In genomic region chr9:126380447-126380846, GRCh38 we compare ENCODE assay signal across 29 cellular contexts. TPM values are rescaled to one million over a fixed set of nuclear protein-coding genes. Genes with fewer than 3 reads are reported as not detected.
DNase-seq lines count a peak whose midpoint lies in the region; ATAC-seq, FAIRE-seq and TF ChIP-seq lines count a peak whose summit lies in the region.
"Had no signal": no experiment of that assay in that cellular context is flagged by ENCODE, and none has a peak within 500 bp of the region (broad histone marks: within the 10 kb centered on the region; RNA-seq: fewer than 3 reads in every experiment).

No MANE protein-coding gene starts in this region.

- H3K36me3 Mint-ChIP-seq in chondrocyte (ENCODE audit: low read depth): peaks cover 4% of the 10 kb centered on the region

- H3K27me3 ChIP-seq in K562 (ENCODE audit: control insufficient read depth in 2 of 2, insufficient read depth in 2 of 2, low read length in 2 of 2): peaks cover 14 to 52% of the 10 kb centered on the region in 2 experiments; a peak in 4 of 5 replicates
- H3K27me3 ChIP-seq: pancreas, Peyer's patch had no signal

- TF ChIP-seq EP300 in K562 (IDR thresholded peaks at IDR 0.05; ENCODE audit: low read length): no peak

- in situ Hi-C loops in K562 (cut with MboI): no loop called here

- TF ChIP-seq CTCF in K562 (IDR thresholded peaks at IDR 0.05 in 2 of 3, conservative IDR thresholded peaks at IDR 0.05 in 1 of 3; ENCODE audit: insufficient read depth in 2 of 3, low read depth in 1 of 3, low read length in 3 of 3) (peak; percentile 13 to 22 (median 20); a peak in 3 of 6 replicates), kidney (IDR thresholded peaks at IDR 0.05; ENCODE audit: borderline replicate concordance, extremely low read depth, insufficient read depth) (no peak), chondrocyte (IDR thresholded peaks at IDR 0.05) (no peak)

- H3K9me3 ChIP-seq in K562 (replicated peaks; ENCODE audit: control insufficient read depth, insufficient read depth, low read depth, low read length) (no peaks in the 10 kb centered on the region), kidney (ENCODE audit: control insufficient read depth in 1 of 2, low read length in 2 of 2) (no peaks in the 10 kb centered on the region)
- H3K9me3 ChIP-seq: lower lobe of right lung, mucosa of descending colon, pancreas, Peyer's patch had no signal

- no peaks in the 10 kb centered on the region for H3K9me1 ChIP-seq in K562 (ENCODE audit: control insufficient read depth, insufficient read depth, low read length)

- H3K27ac Mint-ChIP-seq in chondrocyte (ENCODE audit: unreplicated experiment): no peak overlapping the region
- H3K27ac Mint-ChIP-seq: activated CD4-positive, alpha-beta memory T cell treated with anti-CD3 and anti-CD28 coated beads, Interleukin-2, amount 10 ng/mL, durations not matched to agents 7 days and 5 days; CD4-positive, alpha-beta T cell had no signal

- no peaks in the 10 kb centered on the region for H3K27me3 Mint-ChIP-seq in chondrocyte (ENCODE audit: low read depth)
- H3K27me3 Mint-ChIP-seq: CD4-positive, alpha-beta T cell had no signal

- POLR2A ChIA-PET in K562 (lab: Yijun Ruan, JAX): no interaction called here

- no TSS peak for BruUV-seq in K562 (replicated peaks; lab: Mats Ljungman, UMichigan)

- CTCF ChIA-PET in K562 (lab: Yijun Ruan, JAX; ENCODE audit: low intra/inter-chr PET ratio): no interaction called here

- H3K4me3 ChIP-seq in K562: no peak overlapping the region
- no peak overlapping the region for H3K4me3 ChIP-seq in kidney (ENCODE audit: low read length in 2 of 2)
- H3K4me3 ChIP-seq: GM12878, lower lobe of right lung, mucosa of descending colon, pancreas, Peyer's patch had no signal

- intact Hi-C loops in K562 (cut with micrococcal nuclease): no loop called here
- intact Hi-C loops in kidney (cut with DNase I): no loop called here

- FAIRE-seq in K562 (lab: Jason Lieb, UNC) (no peak), kidney (lab: Jason Lieb, UNC) (no peak)
- FAIRE-seq: D721Med, GM12878, islet of Langerhans, pancreas had no signal

- H3K36me3 ChIP-seq in K562 (ENCODE audit: control insufficient read depth, insufficient read depth, low read length) (no peaks in the 10 kb centered on the region), kidney (ENCODE audit: control insufficient read depth in 1 of 2, insufficient read depth in 2 of 2, low read length in 2 of 2) (no peaks in the 10 kb centered on the region)
- H3K36me3 ChIP-seq: lower lobe of right lung, pancreas had no signal

- H3K4me3 Mint-ChIP-seq in chondrocyte (ENCODE audit: unreplicated experiment): no peak overlapping the region
- H3K4me3 Mint-ChIP-seq: activated CD4-positive, alpha-beta memory T cell treated with anti-CD3 and anti-CD28 coated beads, Interleukin-2, amount 10 ng/mL, durations not matched to agents 7 days and 5 days; CD4-positive, alpha-beta T cell; nephron had no signal

- no peak for TF ChIP-seq RAD21 in K562 (CRISPR knock-in tag; conservative IDR thresholded peaks at IDR 0.05 in 1 of 2, IDR thresholded peaks at IDR 0.05 in 1 of 2)

- no peak for TF ChIP-seq POLR2A in K562 (conservative IDR thresholded peaks at IDR 0.05)

- no peaks in the 10 kb centered on the region for H3K79me2 ChIP-seq in K562 (ENCODE audit: control insufficient read depth, insufficient read depth, low read length)

- no peaks in the 10 kb centered on the region; the same call in 1 of the 2 replicates for H4K20me1 ChIP-seq in K562 (replicated peaks; ENCODE audit: control insufficient read depth, insufficient read depth, low read length)

- no peaks in the 10 kb centered on the region for H3K4me1 ChIP-seq in K562 (replicated peaks in 1 of 2; ENCODE audit: control insufficient read depth in 2 of 2, insufficient read depth in 2 of 2, low read length in 2 of 2)
- no peaks in the 10 kb centered on the region for H3K4me1 ChIP-seq in kidney (ENCODE audit: control insufficient read depth in 1 of 2, insufficient read depth in 1 of 2, low read depth in 1 of 2, low read length in 2 of 2)
- H3K4me1 ChIP-seq: pancreas had no signal

- DNase-seq in NCI-H82 (lab: John Stamatoyannopoulos, UW): peak; percentile 36
- no peak for DNase-seq in NCI-H82 treated with DMSO at 0.1 percent for 48 hours (lab: John Stamatoyannopoulos, UW; ENCODE audit: unreplicated experiment)
- DNase-seq in K562 (ENCODE audit: extremely low read depth in 1 of 4, low spot score in 3 of 4): no peak
- DNase-seq in kidney: peak; percentile 24
- no peak for DNase-seq in substantia nigra (lab: John Stamatoyannopoulos, UW)
- DNase-seq in DMS53 treated with DMSO at 0.1 percent for 48 hours (lab: John Stamatoyannopoulos, UW; ENCODE audit: unreplicated experiment): no peak
- DNase-seq in chondrocyte (ENCODE audit: low spot score): no peak
- DNase-seq in NOMO-1 treated with dmso at 0.1 percent for 144 hours (lab: John Stamatoyannopoulos, UW; ENCODE audit: unreplicated experiment): no peak
- DNase-seq: activated CD4-positive, alpha-beta memory T cell treated with anti-CD3 and anti-CD28 coated beads, Interleukin-2, amount 10 ng/mL, durations not matched to agents 7 days and 5 days; activated CD4-positive, CD25-positive, alpha-beta regulatory T cell; activated gamma-delta T cell; CD4-positive, alpha-beta T cell; effector CD4-positive, alpha-beta T cell; lower lobe of right lung; mucosa of descending colon; MV-4-11; NCI-H1436 treated with DMSO at 0.1 percent for 48 hours; NCI-H510A treated with DMSO at 0.1 percent for 48 hours; NK-92 treated with Interleukin-12 subunit alpha and Interleukin-12 subunit beta, amount 100 ng/mL, for 24 hours; pancreas; Peyer's patch; SIG-M5; stimulated activated CD4-positive, alpha-beta T cell treated with anti-CD3 and anti-CD28 coated beads, Interleukin-2, amount 100 ng/mL, for 24 hours had no signal

- H3K4me2 ChIP-seq in K562 (ENCODE audit: insufficient read depth, low read length): no peak overlapping the region

- peaks cover 24% of the 10 kb centered on the region for H3K4me1 Mint-ChIP-seq in chondrocyte (ENCODE audit: low read depth)

- no peak overlapping the region for H3K9ac ChIP-seq in K562 (ENCODE audit: insufficient read depth in 1 of 2, low read depth in 2 of 2, low read length in 2 of 2)
- no peak overlapping the region for H3K9ac ChIP-seq in kidney (ENCODE audit: low read length in 2 of 2)

- H3K27ac ChIP-seq in K562 (ENCODE audit: extremely low read depth, low read depth, low read length) (no peak overlapping the region), kidney (ENCODE audit: low read depth in 2 of 2, low read length in 2 of 2) (no peak overlapping the region), substantia nigra (ENCODE audit: low read depth, low read length, poor library complexity, severe bottlenecking) (peak overlapping the region; percentile 99)
- H3K27ac ChIP-seq: 22Rv1, epithelial cell of prostate, lower lobe of right lung, pancreas, Peyer's patch had no signal

- ATAC-seq in K562: peak; percentile 60; the same call in 2 of the 3 replicates
- ATAC-seq: GM12878, lower lobe of right lung, mucosa of descending colon, pancreas had no signal

- H2AFZ ChIP-seq in K562 (ENCODE audit: low read depth, low read length): no peak overlapping the region

- H3K9me3 Mint-ChIP-seq in chondrocyte (ENCODE audit: low read depth): no peaks in the 10 kb centered on the region
- H3K9me3 Mint-ChIP-seq: activated CD4-positive, alpha-beta memory T cell treated with anti-CD3 and anti-CD28 coated beads, Interleukin-2, amount 10 ng/mL, durations not matched to agents 7 days and 5 days; CD4-positive, alpha-beta T cell; nephron had no signal

- 2% methylated on average over 10 of the region's 10 CpGs for WGBS in K562 (ENCODE audit: insufficient coverage, low coverage, missing lambda C conversion rate)

TF ChIP-seq in K562, 482 proteins besides CTCF, POLR2A, EP300 and RAD21:
- TF ChIP-seq ARID3B (CRISPR knock-in tag; IDR thresholded peaks at IDR 0.05; ENCODE audit: borderline replicate concordance) (no peak), CEBPB (tag; IDR thresholded peaks at IDR 0.05) (no peak)

RNA-seq across cellular contexts. Expression of gene MVB12B, which starts 53.8 kb away (rescaled TPM):
- not detected in 2 replicates for total RNA-seq in K562 (2011; cell fraction: chromatin; rRNA removed; ENCODE audit: low replicate concordance)
- not detected in 2 replicates for total RNA-seq in K562 (2011; cell fraction: nucleolus; rRNA removed)
- total RNA-seq in K562 (2011; cell fraction: nucleoplasm; rRNA removed): not detected in 2 replicates
- total RNA-seq in K562 (2014; rRNA removed) (not detected in 2 replicates), K562 (2014; rRNA removed; fragmentation: Illumina TruSeq; extraction: Trizol) (not detected in 2 replicates), K562 (2015; rRNA removed; fragmentation: Illumina TruSeq; extraction: Trizol) (not detected in 2 replicates), K562 (2021) (0.09 TPM in 1 of 2 replicates, not detected in the other), kidney (12.3 TPM), chondrocyte (13.1 to 15.3 TPM (median 13.9 TPM) in 3 replicates)
- polyA plus RNA-seq in K562 (2011; rRNA removed) (not detected in 2 replicates), K562 (2014; fragmentation: Illumina TruSeq; extraction: Trizol) (not detected in 2 replicates), K562 (2014; fragmentation: Nextera tagmentation; extraction: Ambion mirVana) (not detected), K562 (2014; rRNA removed) (not detected in 2 replicates), kidney (ENCODE audit: insufficient read depth, low read depth, low replicate concordance) (4.5 TPM)
- polyA plus RNA-seq in K562 (2011; cell fraction: cytosol; rRNA removed): not detected in 2 replicates
- not detected in 2 replicates for polyA plus RNA-seq in K562 (2011; cell fraction: nucleus; rRNA removed)
- 0.07 TPM in 1 of 2 replicates, not detected in the other for polyA plus RNA-seq in K562 (2012)
- not detected in 2 replicates for polyA minus RNA-seq in K562 (2011; rRNA and poly(A)+ RNA removed)
- polyA minus RNA-seq in K562 (2011; cell fraction: cytosol; rRNA and poly(A)+ RNA removed): not detected in 2 replicates
- not detected in 2 replicates for polyA minus RNA-seq in K562 (2011; cell fraction: nucleus; rRNA and poly(A)+ RNA removed)
- polyA plus RNA-seq: GM12878 had no signal

Comparison
In these comparisons a context has a peak if more than half of its experiments do, and no peak if none do; other contexts are left out.
1. DNase-seq: peak in NCI-H82 (single experiment) and kidney (single experiment); none in NCI-H82 treated with DMSO at 0.1 percent for 48 hours (single experiment), K562 (0 of 4), substantia nigra (0 of 49), DMS53 treated with DMSO at 0.1 percent for 48 hours (single experiment), chondrocyte (single experiment) and NOMO-1 treated with dmso at 0.1 percent for 144 hours (single experiment).
2. CTCF ChIP-seq: peak in K562 (3 of 3); none in kidney (single experiment) and chondrocyte (single experiment).
3. RNA of gene MVB12B, which starts 53.8 kb away (total RNA-seq): 13.1 to 15.3 TPM in chondrocyte and 12.3 TPM in kidney (single experiment); 0.09 TPM in K562; every median in the first group is over 10 times any median in the second.